Comparison of ENCODE assay signal across 8 cellular contexts in the genomic region with DNA sequence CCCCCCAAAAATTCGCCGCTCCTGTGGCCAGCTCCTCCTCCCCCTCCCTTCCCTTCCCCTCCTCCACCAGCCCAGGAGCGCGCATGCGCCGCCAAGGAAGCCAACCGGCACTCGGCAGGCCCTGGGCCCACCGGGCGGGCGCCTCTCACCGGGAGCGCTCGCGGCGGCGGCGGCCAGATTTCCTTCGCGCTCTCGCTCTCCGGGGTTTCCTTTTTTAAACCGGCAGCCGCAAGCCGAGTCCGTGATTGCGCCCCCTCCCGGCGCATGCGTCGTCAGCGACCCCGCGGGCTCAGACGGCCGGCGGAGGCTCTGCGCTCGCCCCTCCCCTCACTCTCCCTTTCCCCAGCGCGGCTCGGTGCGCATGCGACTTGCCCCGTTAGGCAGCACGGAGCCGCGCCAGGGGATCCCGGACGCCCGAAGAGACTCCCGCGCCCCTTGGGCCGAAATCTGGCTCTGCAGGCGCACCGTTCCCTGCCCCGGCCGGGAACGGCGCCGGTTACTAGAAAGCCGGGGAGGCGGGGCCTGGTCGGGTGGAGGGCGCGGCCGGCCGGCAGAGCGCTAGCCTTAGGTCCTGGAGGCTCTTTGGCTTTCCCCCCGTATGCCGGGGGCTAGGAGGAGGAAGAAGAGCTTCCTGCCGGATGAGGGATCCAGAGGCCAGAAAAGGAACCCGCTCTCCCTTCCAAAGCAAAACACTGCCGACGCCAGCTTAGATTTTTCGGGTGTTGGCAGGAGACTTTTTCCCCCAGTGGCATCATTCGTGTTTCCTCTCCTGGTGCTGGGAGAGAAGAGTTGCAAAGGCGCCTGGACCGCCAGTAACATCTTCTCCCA. TPM values are rescaled to one million over a fixed set of nuclear protein-coding genes. Genes with fewer than 3 reads are reported as not detected.
A peak's percentile ranks its signal among the peaks of the same experiment; 100 is the strongest.
DNase-seq lines count a peak whose midpoint lies in the region; TF ChIP-seq lines count a peak whose summit lies in the region.

A gene with protein sequence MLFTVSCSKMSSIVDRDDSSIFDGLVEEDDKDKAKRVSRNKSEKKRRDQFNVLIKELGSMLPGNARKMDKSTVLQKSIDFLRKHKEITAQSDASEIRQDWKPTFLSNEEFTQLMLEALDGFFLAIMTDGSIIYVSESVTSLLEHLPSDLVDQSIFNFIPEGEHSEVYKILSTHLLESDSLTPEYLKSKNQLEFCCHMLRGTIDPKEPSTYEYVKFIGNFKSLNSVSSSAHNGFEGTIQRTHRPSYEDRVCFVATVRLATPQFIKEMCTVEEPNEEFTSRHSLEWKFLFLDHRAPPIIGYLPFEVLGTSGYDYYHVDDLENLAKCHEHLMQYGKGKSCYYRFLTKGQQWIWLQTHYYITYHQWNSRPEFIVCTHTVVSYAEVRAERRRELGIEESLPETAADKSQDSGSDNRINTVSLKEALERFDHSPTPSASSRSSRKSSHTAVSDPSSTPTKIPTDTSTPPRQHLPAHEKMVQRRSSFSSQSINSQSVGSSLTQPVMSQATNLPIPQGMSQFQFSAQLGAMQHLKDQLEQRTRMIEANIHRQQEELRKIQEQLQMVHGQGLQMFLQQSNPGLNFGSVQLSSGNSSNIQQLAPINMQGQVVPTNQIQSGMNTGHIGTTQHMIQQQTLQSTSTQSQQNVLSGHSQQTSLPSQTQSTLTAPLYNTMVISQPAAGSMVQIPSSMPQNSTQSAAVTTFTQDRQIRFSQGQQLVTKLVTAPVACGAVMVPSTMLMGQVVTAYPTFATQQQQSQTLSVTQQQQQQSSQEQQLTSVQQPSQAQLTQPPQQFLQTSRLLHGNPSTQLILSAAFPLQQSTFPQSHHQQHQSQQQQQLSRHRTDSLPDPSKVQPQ (minus strand): TSS at position 277 of the 828 bp plus-strand sequence. CDS start 64,124 bp downstream, outside the sequence.

- no peak within 1 kb of the TSS for H3T11ph ChIP-seq in H9 (ENCODE audit: low read length)

- peak within 1 kb of the TSS; percentile 92 to 94 for H3K4me3 Mint-ChIP-seq in H9

- H3K27me3 Mint-ChIP-seq in H9 (ENCODE audit: low read depth) = no peaks in the 10 kb centered on the region

- H2AK5ac ChIP-seq in H9 (ENCODE audit: insufficient read length, low read length) = no peak within 1 kb of the TSS
- H2AK5ac ChIP-seq in neuronal stem cell (ENCODE audit: low read depth, low read length) = no peak within 1 kb of the TSS

- H2BK15ac ChIP-seq in H9 (ENCODE audit: low read depth, low read length) = no peak within 1 kb of the TSS
- H2BK15ac ChIP-seq in neuronal stem cell (ENCODE audit: low read length) = no peak within 1 kb of the TSS

- H2BK20ac ChIP-seq in H9 (ENCODE audit: low read depth, low read length, poor library complexity, severe bottlenecking) = no peak within 1 kb of the TSS

- H4K91ac ChIP-seq in H9 (ENCODE audit: insufficient read length, low read depth, low read length) (no peak within 1 kb of the TSS), neuronal stem cell (ENCODE audit: low read depth, low read length, poor library complexity) (no peak within 1 kb of the TSS)

- no peak within 1 kb of the TSS for H4K5ac ChIP-seq in H9 (ENCODE audit: insufficient read length, low read depth, low read length)

- H3K27me3 ChIP-seq in H9 (ENCODE audit: insufficient read depth, low read length) = no peaks in the 10 kb centered on the region
- H3K27me3 ChIP-seq in neuronal stem cell (ENCODE audit: control insufficient read depth in 3 of 3, insufficient read depth in 3 of 3, low read depth in 1 of 3, low read length in 3 of 3) = no peaks in the 10 kb centered on the region

- peaks cover 9% of the 10 kb centered on the region; the same call in 1 of the 2 replicates for H3K79me2 ChIP-seq in H9 (ENCODE audit: insufficient read depth, low read length)

- no peak within 1 kb of the TSS for H2AFZ ChIP-seq in H9 (ENCODE audit: low read length)
- H2AFZ ChIP-seq in neuronal stem cell (ENCODE audit: low read length) = peak within 1 kb of the TSS; percentile 98

- H3K4ac ChIP-seq in H9 (ENCODE audit: low read depth, low read length) = no peak within 1 kb of the TSS
- H3K4ac ChIP-seq in neuronal stem cell (ENCODE audit: low read length) = peak within 1 kb of the TSS; percentile 23

- H3K14ac ChIP-seq in H9 (ENCODE audit: insufficient read depth, low read length) (peak within 1 kb of the TSS; percentile 85; the same call in 1 of the 2 replicates), neuronal stem cell (ENCODE audit: low read length) (peak within 1 kb of the TSS; percentile 94)

- no peaks in the 10 kb centered on the region for H3K9me3 ChIP-seq in H9 (ENCODE audit: control insufficient read depth, low read depth, low read length)
- H3K9me3 ChIP-seq in neuronal stem cell (replicated peaks in 1 of 2; ENCODE audit: control insufficient read depth in 2 of 2, insufficient read depth in 1 of 2, low read depth in 1 of 2, low read length in 2 of 2) = no peaks in the 10 kb centered on the region

- no peaks in the 10 kb centered on the region for H4K20me1 ChIP-seq in H9 (ENCODE audit: control insufficient read depth, insufficient read depth, insufficient read length)

- H2BK12ac ChIP-seq in H9 (ENCODE audit: insufficient read length, low read depth, low read length) (no peak within 1 kb of the TSS), neuronal stem cell (ENCODE audit: low read length) (no peak within 1 kb of the TSS)

- H2BK120ac ChIP-seq in H9 (ENCODE audit: low read depth, low read length, poor library complexity, severe bottlenecking) (no peak within 1 kb of the TSS), neuronal stem cell (ENCODE audit: low read depth, low read length) (no peak within 1 kb of the TSS)

- no peak within 1 kb of the TSS for H3K56ac ChIP-seq in H9 (ENCODE audit: insufficient read length, low read depth, low read length)

- H3K36me3 Mint-ChIP-seq in H9 (ENCODE audit: insufficient read depth in 1 of 3, low read depth in 3 of 3) = no peaks in the 10 kb centered on the region; a peak in 1 of 7 replicates

- H3K18ac ChIP-seq in H9 (ENCODE audit: insufficient read length, low read depth, low read length) (peak within 1 kb of the TSS; percentile 79), neuronal stem cell (ENCODE audit: low read length) (peak within 1 kb of the TSS; percentile 96)

- TF ChIP-seq CTCF in H9 (conservative IDR thresholded peaks at IDR 0.05) = peak; percentile 70
- TF ChIP-seq CTCF in subcutaneous adipose tissue (IDR thresholded peaks at IDR 0.05; ENCODE audit: low read depth) = no peak

- no peaks in the 10 kb centered on the region for H3K36me3 ChIP-seq in neuronal stem cell (replicated peaks in 1 of 2; ENCODE audit: control insufficient read depth in 2 of 2, insufficient read depth in 2 of 2, low read length in 2 of 2)

- H3K79me1 ChIP-seq in H9 (ENCODE audit: insufficient read depth, low read depth, low read length, poor library complexity, severe bottlenecking) (no peaks in the 10 kb centered on the region), neuronal stem cell (ENCODE audit: low read depth, low read length) (peaks cover 2% of the 10 kb centered on the region)

- no peak within 1 kb of the TSS for H4K8ac ChIP-seq in H9 (replicated peaks; ENCODE audit: insufficient read length, low read depth, low read length)
- peak within 1 kb of the TSS; percentile 43 for H4K8ac ChIP-seq in neuronal stem cell (ENCODE audit: low read depth, low read length)

- H3K4me2 ChIP-seq in H9 (ENCODE audit: insufficient read depth, insufficient read length, low read length) (peak within 1 kb of the TSS; percentile 69), neuronal stem cell (ENCODE audit: insufficient read depth, low read length, poor library complexity, severe bottlenecking) (peak within 1 kb of the TSS; percentile 72)

- DNase-seq in GF-D8 (lab: John Stamatoyannopoulos, UW) (peak; percentile 49), H9 (peak; percentile 86), M059J (ENCODE audit: low read depth) (peak; percentile 77), SHP77 treated with DMSO at 0.1 percent for 48 hours (lab: John Stamatoyannopoulos, UW) (peak; percentile 78), foreskin melanocyte (peak; percentile 85), neuronal stem cell (ENCODE audit: low spot score) (peak; percentile 92)
- DNase-seq in activated naive CD4-positive, alpha-beta T cell (lab: John Stamatoyannopoulos, UW) = peak; percentile 70 to 82 (median 76)

- peak within 1 kb of the TSS; percentile 91 to 98 (median 95) for H3K27ac Mint-ChIP-seq in H9

- H3K4me1 ChIP-seq in H9 (ENCODE audit: insufficient read depth, low read length) (peaks cover 8% of the 10 kb centered on the region; the same call in 1 of the 2 replicates), neuronal stem cell (ENCODE audit: control insufficient read depth in 2 of 2, insufficient read depth in 1 of 2, low read depth in 1 of 2, low read length in 2 of 2) (peaks cover 0 to 10% of the 10 kb centered on the region in 2 donors)

- H3K9me3 Mint-ChIP-seq in H9 = no peaks in the 10 kb centered on the region

- H3K4me3 ChIP-seq in neuronal stem cell (ENCODE audit: low read length in 2 of 2) = peak within 1 kb of the TSS; percentile 82 to 90

- no CpG with 5 or more reads among the region's 79 CpGs for WGBS in H9 (ENCODE audit: extremely low coverage, insufficient read length, low lambda C conversion rate)
- WGBS in neuronal stem cell (ENCODE audit: extremely low coverage in 2 of 2, insufficient read length in 2 of 2, insufficient replicate concordance in 1 of 2), 2 donors = no CpG with 5 or more reads among the region's 79 CpGs

- H3K27ac ChIP-seq in H9 (ENCODE audit: insufficient read length, low read depth, low read length) (no peak within 1 kb of the TSS), neuronal stem cell (replicated peaks; ENCODE audit: low read length) (peak within 1 kb of the TSS; percentile 88)

- H3K4me1 Mint-ChIP-seq in H9 = peaks cover 38 to 43% of the 10 kb centered on the region in 2 experiments

- H2BK5ac ChIP-seq in H9 (ENCODE audit: insufficient read length, low read length) = no peak within 1 kb of the TSS
- peak within 1 kb of the TSS; percentile 94 for H2BK5ac ChIP-seq in neuronal stem cell (ENCODE audit: low read length)

- H3K23ac ChIP-seq in H9 (ENCODE audit: insufficient read length, low read depth, low read length) (no peak within 1 kb of the TSS), neuronal stem cell (ENCODE audit: low read depth, low read length, poor library complexity) (peak within 1 kb of the TSS; percentile 98)

- H3K23me2 ChIP-seq in H9 (ENCODE audit: insufficient read length, low read depth, low read length, poor library complexity, severe bottlenecking) = peaks cover 6% of the 10 kb centered on the region

- H3K9ac ChIP-seq in H9 (ENCODE audit: extremely low read depth, insufficient read length, low read length) (peak within 1 kb of the TSS; percentile 82), neuronal stem cell (ENCODE audit: low read depth, low read length, poor library complexity) (peak within 1 kb of the TSS; percentile 86)

RNA-seq across cellular contexts. Expression of the gene that starts here (rescaled TPM):
- total RNA-seq in H9 (2021) (14.3 and 16.2 TPM in 2 replicates), subcutaneous adipose tissue (10 to 100 TPM; 20.9 to 49.4 (median 26.6) TPM)
- 14.1 and 16.8 TPM in 2 replicates for total RNA-seq in M059J (2014; rRNA removed; shearing (Covaris generic))
- 8.6 TPM for polyA plus RNA-seq in neuronal stem cell (2013, experiment 1 of 2)
- 9.3 TPM for polyA plus RNA-seq in neuronal stem cell (2013, experiment 2 of 2)
